In the genomic region with DNA sequence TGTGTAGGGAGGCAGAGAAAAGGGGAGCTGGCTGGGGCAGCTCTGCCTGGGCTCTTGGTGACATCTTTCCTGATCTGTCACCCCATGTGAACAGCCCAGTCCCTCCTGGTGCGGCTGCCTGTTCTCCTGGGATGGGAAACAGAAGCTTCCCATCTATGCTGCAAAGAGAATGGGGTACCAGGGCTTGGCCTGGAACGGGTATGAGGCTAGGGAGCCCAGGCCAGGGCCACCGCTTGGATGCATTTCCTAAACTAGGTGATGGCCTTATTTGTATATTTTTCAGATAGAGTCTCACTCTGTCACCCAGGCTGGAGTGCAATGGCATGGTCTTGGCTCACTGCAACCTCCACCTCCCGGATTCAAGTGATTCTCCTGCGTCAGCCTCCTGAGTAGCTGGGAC, we compare ENCODE assay signal across 36 cellular contexts. TPM values are rescaled to one million over a fixed set of nuclear protein-coding genes. Genes with fewer than 3 reads are reported as not detected.
"Had no signal": no experiment of that assay in that cellular context is flagged by ENCODE, and none has a peak within 500 bp of the region (broad histone marks: within the 10 kb centered on the region; RNA-seq: fewer than 3 reads in every experiment).

No MANE protein-coding gene starts in this region.

- H3K9me3 Mint-ChIP-seq: activated B cell treated with CpG ODN at 0.5 μM for 24 hours; activated CD4-positive, alpha-beta memory T cell treated with anti-CD3 and anti-CD28 coated beads for 36 hours; activated CD4-positive, alpha-beta T cell treated with anti-CD3 and anti-CD28 coated beads, Interleukin-2, amount 10 ng/mL, durations not matched to agents 24 days and 14 days; activated CD8-positive, alpha-beta T cell treated with anti-CD3 and anti-CD28 coated beads for 36 hours; activated naive CD4-positive, alpha-beta T cell treated with anti-CD3 and anti-CD28 coated beads for 36 hours; activated naive CD4-positive, alpha-beta T cell treated with anti-CD3 and anti-CD28 coated beads, Interleukin-2, amount 50 U/mL, for 72 hours; activated naive CD8-positive, alpha-beta T cell treated with anti-CD3 and anti-CD28 coated beads for 36 hours; activated T-cell treated with anti-CD3 and anti-CD28 coated beads, Interleukin-2, amount 50 U/mL, for 4 hours; activated T-cell treated with anti-CD3 and anti-CD28 coated beads, Interleukin-2, amount 50 U/mL, for 72 hours; activated T-helper 1 cell treated with anti-CD3 and anti-CD28 coated beads, Interleukin-12 subunit alpha, Interleukin-12 subunit beta, Interleukin-2, Interleukin-4 antibody, amounts not matched to agents 30 ng/mL and 10 ng/mL and 1 ng/mL, durations not matched to agents 14 hours and 24 hours and 36 hours; activated T-helper 17 cell treated with anti-CD3 and anti-CD28 coated beads, Interleukin-2, amount 50 U/mL, for 72 hours; brain; T-helper 1 cell treated with Interleukin-12 subunit alpha and Interleukin-12 subunit beta and Interleukin-4 antibody, amounts not matched to agents 30 μg/mL and 1 μg/mL, for 36 hours; T-helper 2 cell treated with Interferon-gamma antibody and Interleukin-4, amounts not matched to agents 5 μg/mL and 100 μg/mL, for 36 hours had no signal

- H3K27ac ChIP-seq: adrenal gland, ascending aorta, cardiac muscle cell, VCaP had no signal

- H3K4me3 ChIP-seq: adrenal gland, ascending aorta, cardiac muscle cell had no signal

- ATAC-seq: activated CD8-positive, alpha-beta T cell treated with anti-CD3 and anti-CD28 coated beads for 36 hours; activated naive CD4-positive, alpha-beta T cell treated with anti-CD3 and anti-CD28 coated beads, Interleukin-2, amount 50 U/mL, for 72 hours; activated T-cell treated with anti-CD3 and anti-CD28 coated beads, Interleukin-2, amount 50 U/mL, for 4 hours; activated T-cell treated with anti-CD3 and anti-CD28 coated beads, Interleukin-2, amount 50 U/mL, for 72 hours; activated T-helper 17 cell treated with anti-CD3 and anti-CD28 coated beads, Interleukin-2, amount 50 U/mL, for 72 hours had no signal

- H3K36me3 Mint-ChIP-seq: activated CD4-positive, alpha-beta memory T cell treated with anti-CD3 and anti-CD28 coated beads for 36 hours; activated naive CD4-positive, alpha-beta T cell treated with anti-CD3 and anti-CD28 coated beads, Interleukin-2, amount 50 U/mL, for 72 hours; activated naive CD8-positive, alpha-beta T cell treated with anti-CD3 and anti-CD28 coated beads for 36 hours; brain had no signal

- H3K4me3 Mint-ChIP-seq: activated B cell treated with CpG ODN at 0.5 μM for 24 hours; activated CD4-positive, alpha-beta memory T cell treated with anti-CD3 and anti-CD28 coated beads for 36 hours; activated CD4-positive, alpha-beta T cell treated with anti-CD3 and anti-CD28 coated beads, Interleukin-2, amount 10 ng/mL, durations not matched to agents 24 days and 14 days; activated CD8-positive, alpha-beta T cell treated with anti-CD3 and anti-CD28 coated beads for 36 hours; activated naive CD4-positive, alpha-beta T cell treated with anti-CD3 and anti-CD28 coated beads for 36 hours; activated naive CD8-positive, alpha-beta T cell treated with anti-CD3 and anti-CD28 coated beads for 36 hours; activated T-cell treated with anti-CD3 and anti-CD28 coated beads, Interleukin-2, amount 50 U/mL, for 4 hours; activated T-cell treated with anti-CD3 and anti-CD28 coated beads, Interleukin-2, amount 50 U/mL, for 72 hours; activated T-helper 1 cell treated with anti-CD3 and anti-CD28 coated beads, Interleukin-12 subunit alpha, Interleukin-12 subunit beta, Interleukin-2, Interleukin-4 antibody, amounts not matched to agents 30 ng/mL and 10 ng/mL and 1 ng/mL, durations not matched to agents 14 hours and 24 hours and 36 hours; activated T-helper 17 cell treated with anti-CD3 and anti-CD28 coated beads, Interleukin-2, amount 50 U/mL, for 72 hours; brain; T-helper 1 cell treated with Interleukin-12 subunit alpha and Interleukin-12 subunit beta and Interleukin-4 antibody, amounts not matched to agents 30 μg/mL and 1 μg/mL, for 36 hours; T-helper 2 cell treated with Interferon-gamma antibody and Interleukin-4, amounts not matched to agents 5 μg/mL and 100 μg/mL, for 36 hours had no signal

- H3K27ac Mint-ChIP-seq: activated B cell treated with CpG ODN at 0.5 μM for 24 hours; activated CD4-positive, alpha-beta memory T cell treated with anti-CD3 and anti-CD28 coated beads for 36 hours; activated CD4-positive, alpha-beta T cell treated with anti-CD3 and anti-CD28 coated beads, Interleukin-2, amount 10 ng/mL, durations not matched to agents 24 days and 14 days; activated CD8-positive, alpha-beta T cell treated with anti-CD3 and anti-CD28 coated beads for 36 hours; activated naive CD4-positive, alpha-beta T cell treated with anti-CD3 and anti-CD28 coated beads for 36 hours; activated naive CD4-positive, alpha-beta T cell treated with anti-CD3 and anti-CD28 coated beads, Interleukin-2, amount 50 U/mL, for 72 hours; activated naive CD8-positive, alpha-beta T cell treated with anti-CD3 and anti-CD28 coated beads for 36 hours; activated T-cell treated with anti-CD3 and anti-CD28 coated beads, Interleukin-2, amount 50 U/mL, for 72 hours; activated T-helper 1 cell treated with anti-CD3 and anti-CD28 coated beads, Interleukin-12 subunit alpha, Interleukin-12 subunit beta, Interleukin-2, Interleukin-4 antibody, amounts not matched to agents 30 ng/mL and 10 ng/mL and 1 ng/mL, durations not matched to agents 14 hours and 24 hours and 36 hours; activated T-helper 17 cell treated with anti-CD3 and anti-CD28 coated beads, Interleukin-2, amount 50 U/mL, for 72 hours; brain; T-helper 1 cell treated with Interleukin-12 subunit alpha and Interleukin-12 subunit beta and Interleukin-4 antibody, amounts not matched to agents 30 μg/mL and 1 μg/mL, for 36 hours; T-helper 2 cell treated with Interferon-gamma antibody and Interleukin-4, amounts not matched to agents 5 μg/mL and 100 μg/mL, for 36 hours had no signal

- DNase-seq: activated B cell treated with CpG ODN at 0.5 μM for 24 hours; activated CD4-positive, alpha-beta memory T cell treated with anti-CD3 and anti-CD28 coated beads for 36 hours; activated CD4-positive, alpha-beta T cell treated with anti-CD3 and anti-CD28 coated beads for 4 hours; activated CD4-positive, alpha-beta T cell treated with anti-CD3 and anti-CD28 coated beads, Interleukin-2, amount 10 ng/mL, durations not matched to agents 24 days and 14 days; activated CD4-positive, alpha-beta T cell treated with anti-CD3 and anti-CD28 coated beads, Interleukin-2, amount 50 U/mL, for 1 hour; activated CD4-positive, alpha-beta T cell treated with anti-CD3 and anti-CD28 coated beads, Interleukin-2, amount 50 U/mL, for 4 hours; activated CD4-positive, CD25-positive, alpha-beta regulatory T cell treated with anti-CD3 and anti-CD28 coated beads, Interleukin-2, amount 50 U/mL, for 72 hours; activated CD8-positive, alpha-beta memory T cell treated with anti-CD3 and anti-CD28 coated beads, Interleukin-2, amount 50 U/mL, for 4 hours; activated CD8-positive, alpha-beta T cell treated with anti-CD3 and anti-CD28 coated beads for 36 hours; activated effector memory CD4-positive, alpha-beta T cell treated with anti-CD3 and anti-CD28 coated beads, Interleukin-2, amount 50 U/mL, for 16 hours; activated gamma-delta T cell treated with Interleukin-2 at 50 U/mL for 16 hours; activated naive CD4-positive, alpha-beta T cell; activated naive CD4-positive, alpha-beta T cell treated with anti-CD3 and anti-CD28 coated beads for 36 hours; activated naive CD4-positive, alpha-beta T cell treated with anti-CD3 and anti-CD28 coated beads, Interleukin-2, amount 50 U/mL, for 16 hours; activated naive CD8-positive, alpha-beta T cell treated with anti-CD3 and anti-CD28 coated beads for 36 hours; activated T-cell treated with anti-CD3 and anti-CD28 coated beads for 4 hours; activated T-cell treated with anti-CD3 and anti-CD28 coated beads, Interleukin-2, amount 50 U/mL, for 1 hour; activated T-cell treated with anti-CD3 and anti-CD28 coated beads, Interleukin-2, amount 50 U/mL, for 4 hours; activated T-cell treated with anti-CD3 and anti-CD28 coated beads, Interleukin-2, amount 50 U/mL, for 72 hours; adrenal gland; amygdala; anterior cingulate cortex; caudate nucleus; T-helper 1 cell; T-helper 2 cell; T-helper 9 cell had no signal

- H3K4me1 Mint-ChIP-seq: activated B cell treated with CpG ODN at 0.5 μM for 24 hours; activated CD4-positive, alpha-beta T cell treated with anti-CD3 and anti-CD28 coated beads, Interleukin-2, amount 10 ng/mL, durations not matched to agents 24 days and 14 days; activated naive CD8-positive, alpha-beta T cell treated with anti-CD3 and anti-CD28 coated beads for 36 hours; activated T-helper 17 cell treated with anti-CD3 and anti-CD28 coated beads, Interleukin-2, amount 50 U/mL, for 72 hours; brain had no signal

- H3K9me3 ChIP-seq: adrenal gland, ascending aorta had no signal

- H3K27me3 Mint-ChIP-seq: activated naive CD8-positive, alpha-beta T cell treated with anti-CD3 and anti-CD28 coated beads for 36 hours had no signal

- H3K27me3 ChIP-seq: adrenal gland, ascending aorta, cardiac muscle cell had no signal

- H3K36me3 ChIP-seq: adrenal gland, ascending aorta, cardiac muscle cell had no signal

- H3K4me1 ChIP-seq: adrenal gland, ascending aorta had no signal

RNA-seq across cellular contexts. Expression of a gene that starts 48.6 kb away (rescaled TPM):
- total RNA-seq: activated B cell treated with CpG ODN at 0.5 μM for 24 hours; activated CD4-positive, alpha-beta memory T cell treated with anti-CD3 and anti-CD28 coated beads for 36 hours; activated CD4-positive, alpha-beta T cell treated with anti-CD3 and anti-CD28 coated beads, Interleukin-2, amount 10 ng/mL, durations not matched to agents 24 days and 14 days; activated CD8-positive, alpha-beta memory T cell treated with anti-CD3 and anti-CD28 coated beads for 36 hours; activated CD8-positive, alpha-beta T cell treated with anti-CD3 and anti-CD28 coated beads for 36 hours; activated naive CD4-positive, alpha-beta T cell treated with anti-CD3 and anti-CD28 coated beads for 36 hours; activated naive CD4-positive, alpha-beta T cell treated with anti-CD3 and anti-CD28 coated beads, Interleukin-2, amount 50 U/mL, for 72 hours; activated naive CD8-positive, alpha-beta T cell treated with anti-CD3 and anti-CD28 coated beads for 36 hours; activated T-cell treated with anti-CD3 and anti-CD28 coated beads, Interleukin-2, amount 50 U/mL, for 4 hours; activated T-cell treated with anti-CD3 and anti-CD28 coated beads, Interleukin-2, amount 50 U/mL, for 72 hours; activated T-helper 1 cell treated with anti-CD3 and anti-CD28 coated beads, Interleukin-12 subunit alpha, Interleukin-12 subunit beta, Interleukin-2, Interleukin-4 antibody, amounts not matched to agents 30 ng/mL and 10 ng/mL and 1 ng/mL, durations not matched to agents 14 hours and 24 hours and 36 hours; activated T-helper 17 cell treated with anti-CD3 and anti-CD28 coated beads, Interleukin-2, amount 50 U/mL, for 72 hours; adrenal gland; ascending aorta had no signal
